8 cellular contexts compared by ENCODE assay signal in genomic region chr2:132038179-132038882, GRCh38.
DNase-seq lines count a peak whose midpoint lies in the region; ATAC-seq, FAIRE-seq and TF ChIP-seq lines count a peak whose summit lies in the region.

No MANE protein-coding gene starts in this region.

- H3K27me3 ChIP-seq in endothelial cell of umbilical vein (ENCODE audit: control insufficient read depth in 2 of 2, insufficient read depth in 2 of 2, low read length in 2 of 2) (peaks cover 16 to 28% of the 10 kb centered on the region in 2 experiments), parathyroid adenoma (ENCODE audit: control insufficient read depth, insufficient read depth, low read length) (no peaks in the 10 kb centered on the region)

- POLR2A ChIA-PET in endothelial cell of umbilical vein (lab: Charles Lee): no interaction called here

- H3K9ac ChIP-seq in endothelial cell of umbilical vein (replicated peaks; ENCODE audit: extremely low read depth, insufficient read depth, low read length): no peak overlapping the region
- no peak overlapping the region for H3K9ac ChIP-seq in parathyroid adenoma

- H3K36me3 ChIP-seq in endothelial cell of umbilical vein (ENCODE audit: control insufficient read depth in 2 of 2, extremely low read depth in 1 of 2, insufficient read depth in 2 of 2, low read length in 2 of 2) (no peaks in the 10 kb centered on the region), parathyroid adenoma (ENCODE audit: control insufficient read depth, insufficient read depth, low read length) (no peaks in the 10 kb centered on the region)

- BruUV-seq in endothelial cell of umbilical vein (replicated peaks; lab: Mats Ljungman, UMichigan): no TSS peak

- no peak for FAIRE-seq in endothelial cell of umbilical vein (lab: Jason Lieb, UNC)

- no peak overlapping the region for H3K27ac ChIP-seq in endothelial cell of umbilical vein (ENCODE audit: insufficient read depth, low read depth, low read length)
- no peak overlapping the region for H3K27ac ChIP-seq in parathyroid adenoma

- TF ChIP-seq CTCF in endothelial cell of umbilical vein (IDR thresholded peaks at IDR 0.05; ENCODE audit: extremely low read depth in 1 of 2, insufficient read depth in 1 of 2, low read depth in 1 of 2, low read length in 2 of 2) (no peak), parathyroid adenoma (IDR thresholded peaks at IDR 0.05) (no peak)

- H3K4me3 ChIP-seq in endothelial cell of umbilical vein (replicated peaks in 1 of 3; ENCODE audit: insufficient read depth in 1 of 3, low read depth in 1 of 3, low read length in 3 of 3): peak overlapping the region in 2 of 3 experiments; percentile 43 to 44
- peak overlapping the region; percentile 47 for H3K4me3 ChIP-seq in parathyroid adenoma (ENCODE audit: low read depth, low read length)

- H3K27ac Mint-ChIP-seq in IgD-negative memory B cell: no peak overlapping the region

- H3K36me3 Mint-ChIP-seq in IgD-negative memory B cell: no peaks in the 10 kb centered on the region

- intact Hi-C loops in endothelial cell of umbilical vein (cut with micrococcal nuclease): no loop called here

- H3K9me3 Mint-ChIP-seq in IgD-negative memory B cell: peaks cover 0 to 3% (median 0%) of the 10 kb centered on the region in 3 donors

- no peak for TF ChIP-seq POLR2A in endothelial cell of umbilical vein (IDR thresholded peaks at IDR 0.05; ENCODE audit: low read depth, low read length)

- H3K9me1 ChIP-seq in endothelial cell of umbilical vein (replicated peaks; ENCODE audit: control insufficient read depth, extremely low read depth, insufficient read depth, low read length): no peaks in the 10 kb centered on the region

- H3K9me3 ChIP-seq in endothelial cell of umbilical vein (replicated peaks; ENCODE audit: control insufficient read depth, insufficient read depth, low read length): no peaks in the 10 kb centered on the region
- no peaks in the 10 kb centered on the region for H3K9me3 ChIP-seq in parathyroid adenoma (ENCODE audit: control insufficient read depth, low read length)

- peak overlapping the region in 3 of 4 donors; percentile 68 to 79 (median 79) for H3K4me3 Mint-ChIP-seq in IgD-negative memory B cell

- no peak for ATAC-seq in GM19463 (IDR thresholded peaks at IDR 0.05; ENCODE audit: unreplicated experiment)

- H3K4me2 ChIP-seq in endothelial cell of umbilical vein (ENCODE audit: insufficient read depth, low read length) (peak overlapping the region; percentile 31), parathyroid adenoma (ENCODE audit: low read length) (peak overlapping the region; percentile 68)

- H3K4me1 ChIP-seq in endothelial cell of umbilical vein (ENCODE audit: control insufficient read depth, extremely low read depth, insufficient read depth, low read length) (no peaks in the 10 kb centered on the region), parathyroid adenoma (no peaks in the 10 kb centered on the region)

- dilution Hi-C loops in endothelial cell of umbilical vein (cut with MboI; ENCODE audit: extremely low pct_ligation_motif_present, low sequenced_read_pairs): no loop called here

- CTCF ChIA-PET in endothelial cell of umbilical vein (lab: Charles Lee): interaction anchor here (0.7 to 1.1 kb wide), 2 partner anchors 236 to 620 kb away, joined by 3 read pairs; no protein-coding TSS in a partner anchor

- H2AFZ ChIP-seq in endothelial cell of umbilical vein (ENCODE audit: low read depth, low read length) (peak overlapping the region; percentile 51), parathyroid adenoma (peak overlapping the region; percentile 64)

- DNase-seq in D341Med (ENCODE audit: low spot score): peak; percentile 20
- DNase-seq in endothelial cell of umbilical vein (ENCODE audit: low read depth, low spot score): no peak
- DNase-seq in SW480 (ENCODE audit: low spot score): no peak
- DNase-seq in occipital lobe (lab: John Stamatoyannopoulos, UW): no peak
- no peak for DNase-seq in NCI-H2196 (lab: John Stamatoyannopoulos, UW; ENCODE audit: unreplicated experiment)

- no peaks in the 10 kb centered on the region for H4K20me1 ChIP-seq in endothelial cell of umbilical vein (replicated peaks; ENCODE audit: control insufficient read depth, extremely low read depth, insufficient read depth, low read length)

- no peaks in the 10 kb centered on the region for H3K79me2 ChIP-seq in endothelial cell of umbilical vein (ENCODE audit: control insufficient read depth, insufficient read depth, low read length)
- no peaks in the 10 kb centered on the region for H3K79me2 ChIP-seq in parathyroid adenoma

- peaks cover 17% of the 10 kb centered on the region for H3K27me3 Mint-ChIP-seq in IgD-negative memory B cell

- peaks cover 0 to 4% (median 0%) of the 10 kb centered on the region in 3 donors for H3K4me1 Mint-ChIP-seq in IgD-negative memory B cell

TF ChIP-seq in endothelial cell of umbilical vein, 7 proteins besides CTCF, POLR2A, EP300 and RAD21:
- TF ChIP-seq GATA2 (IDR thresholded peaks at IDR 0.05; ENCODE audit: insufficient read depth, insufficient read length, low read depth, low read length) (no peak), POLR2AphosphoS5 (IDR thresholded peaks at IDR 0.05; ENCODE audit: insufficient read depth, low read depth, low read length) (no peak), EZH2 (IDR thresholded peaks at IDR 0.05; ENCODE audit: borderline replicate concordance, low read depth, low read length, severe bottlenecking) (peak; percentile 69)
